In genomic region chr12:51923506-51924365, GRCh38 we compare ENCODE assay signal across 7 cellular contexts. TPM values are rescaled to one million over a fixed set of nuclear protein-coding genes. Genes with fewer than 3 reads are reported as not detected.
DNase-seq lines count a peak whose midpoint lies in the region; TF ChIP-seq lines count a peak whose summit lies in the region.

No MANE protein-coding gene starts in this region.

- H4K91ac ChIP-seq in mesenchymal stem cell (ENCODE audit: low read length) = peak overlapping the region; percentile 19

- H2BK15ac ChIP-seq in mesenchymal stem cell (ENCODE audit: low read depth, poor library complexity, severe bottlenecking) = no peak overlapping the region

- no peak overlapping the region for H3K4me3 ChIP-seq in colonic mucosa
- peak overlapping the region in 1 of 2 experiments; percentile 66 for H3K4me3 ChIP-seq in mesenchymal stem cell (ENCODE audit: insufficient read depth in 1 of 2, low read depth in 1 of 2, low read length in 2 of 2)

- intact Hi-C loops in colonic mucosa (cut with DNase I) = loop anchor here (1.0 kb wide), 1 partner anchor 28 kb away; no protein-coding TSS in a partner anchor

- peak; percentile 92 for TF ChIP-seq CTCF in colonic mucosa (IDR thresholded peaks at IDR 0.05)

- H3K23ac ChIP-seq in mesenchymal stem cell (ENCODE audit: low read length in 2 of 2) = no peak overlapping the region

- H3K14ac ChIP-seq in mesenchymal stem cell (ENCODE audit: low read length in 2 of 2) = no peak overlapping the region

- DNase-seq in HPDE6-E6E7 (ENCODE audit: extremely low spot score) (peak; percentile 34), colonic mucosa (peak; percentile 76), mesenchymal stem cell (no peak), NCI-H1417 treated with DMSO at 0.1 percent for 48 hours (lab: John Stamatoyannopoulos, UW) (no peak), GOT3 (lab: John Stamatoyannopoulos, UW) (no peak)
- DNase-seq in activated CD4-positive, alpha-beta T cell treated with anti-CD3 and anti-CD28 coated beads for 24 hours (ENCODE audit: low read depth in 2 of 2) = peak; percentile 39
- DNase-seq in stimulated activated CD8-positive, alpha-beta memory T cell treated with anti-CD3 and anti-CD28 coated beads, Interleukin-2, amount 100 ng/mL, for 48 hours (ENCODE audit: low read depth in 2 of 2) = peak; percentile 45 to 55

- H3K4ac ChIP-seq in mesenchymal stem cell (ENCODE audit: low read depth in 1 of 2, low read length in 2 of 2) = peak overlapping the region; percentile 64 to 71

- H2AK5ac ChIP-seq in mesenchymal stem cell (ENCODE audit: low read length, severe bottlenecking) = no peak overlapping the region

- H4K8ac ChIP-seq in mesenchymal stem cell (ENCODE audit: low read length) = peak overlapping the region; percentile 89

- peak overlapping the region; percentile 40 to 56 for H2BK12ac ChIP-seq in mesenchymal stem cell (ENCODE audit: low read length in 2 of 2)

- H3K18ac ChIP-seq in mesenchymal stem cell (ENCODE audit: low read depth in 1 of 2, low read length in 2 of 2) = peak overlapping the region; percentile 52 to 74

- H3K9ac ChIP-seq in colonic mucosa (ENCODE audit: low read depth in 2 of 2, low read length in 2 of 2) (peak overlapping the region; percentile 42 to 53), mesenchymal stem cell (ENCODE audit: low read length) (peak overlapping the region; percentile 81)

- no peak overlapping the region for H2BK120ac ChIP-seq in mesenchymal stem cell (ENCODE audit: low read depth, low read length)

- peak overlapping the region; percentile 12 for H3K4me2 ChIP-seq in mesenchymal stem cell (ENCODE audit: low read length, poor library complexity, severe bottlenecking)

- H3K79me1 ChIP-seq in mesenchymal stem cell (replicated peaks; ENCODE audit: low read length, poor library complexity, severe bottlenecking) = no peaks in the 10 kb centered on the region

- H3K27me3 ChIP-seq in colonic mucosa (no peaks in the 10 kb centered on the region), mesenchymal stem cell (ENCODE audit: control insufficient read depth in 1 of 2, insufficient read depth in 1 of 2, low read length in 2 of 2) (peaks cover 0 to 5% of the 10 kb centered on the region in 2 experiments)

- H3K36me3 ChIP-seq in colonic mucosa (no peaks in the 10 kb centered on the region), mesenchymal stem cell (ENCODE audit: control insufficient read depth in 1 of 2, insufficient read depth in 2 of 2, low read depth in 1 of 2, low read length in 2 of 2) (peaks cover 0 to 27% of the 10 kb centered on the region in 2 experiments)

- H3K9me3 ChIP-seq in colonic mucosa = no peaks in the 10 kb centered on the region
- H3K9me3 ChIP-seq in mesenchymal stem cell (ENCODE audit: control insufficient read depth, low read length) = no peaks in the 10 kb centered on the region

- H3K4me1 ChIP-seq in colonic mucosa (peaks cover 10% of the 10 kb centered on the region), mesenchymal stem cell (ENCODE audit: control insufficient read depth, insufficient read depth, low read depth, low read length) (peaks cover 5% of the 10 kb centered on the region)

- 33% methylated on average over 29 of the region's 31 CpGs for WGBS in mesenchymal stem cell

- H3K27ac ChIP-seq in colonic mucosa (peak overlapping the region; percentile 64), mesenchymal stem cell (ENCODE audit: low read length, poor library complexity, severe bottlenecking) (no peak overlapping the region)

- H2BK5ac ChIP-seq in mesenchymal stem cell (ENCODE audit: low read depth, low read length, poor library complexity, severe bottlenecking) = no peak overlapping the region

- peak overlapping the region; percentile 16 for H2AFZ ChIP-seq in mesenchymal stem cell (ENCODE audit: low read depth, low read length)

RNA-seq across cellular contexts. Expression of gene ACVRL1, which starts 16.4 kb away (rescaled TPM):
- total RNA-seq in colonic mucosa = 100 to 1,000 TPM; 121 to 162 TPM
- 158 TPM for polyA plus RNA-seq in mesenchymal stem cell (2013, experiment 1 of 2)
- 162 TPM for polyA plus RNA-seq in mesenchymal stem cell (2013, experiment 2 of 2)

RNA-seq across cellular contexts. Expression of gene ACVR1B, which starts 27.8 kb away (rescaled TPM):
- 10 to 100 TPM; 56.0 to 63.0 TPM for total RNA-seq in colonic mucosa
- 13.6 TPM for polyA plus RNA-seq in mesenchymal stem cell (2013, experiment 1 of 2)
- polyA plus RNA-seq in mesenchymal stem cell (2013, experiment 2 of 2) = 13.2 TPM

RNA-seq across cellular contexts. Expression of gene ANKRD33, which starts 35.8 kb away (rescaled TPM):
- total RNA-seq in colonic mucosa = not detected
- 3.7 TPM for polyA plus RNA-seq in mesenchymal stem cell (2013, experiment 1 of 2)
- 3.2 TPM for polyA plus RNA-seq in mesenchymal stem cell (2013, experiment 2 of 2)

Comparison
In these comparisons a context has a peak if more than half of its experiments do, and no peak if none do; other contexts are left out.
1. DNase-seq: peak in HPDE6-E6E7 (single experiment), activated CD4-positive, alpha-beta T cell treated with anti-CD3 and anti-CD28 coated beads for 24 hours (2 of 2), colonic mucosa (single experiment) and stimulated activated CD8-positive, alpha-beta memory T cell treated with anti-CD3 and anti-CD28 coated beads, Interleukin-2, amount 100 ng/mL, for 48 hours (2 of 2); none in mesenchymal stem cell (single experiment), NCI-H1417 treated with DMSO at 0.1 percent for 48 hours (single experiment) and GOT3 (single experiment).